1 cellular context compared by ENCODE assay signal in genomic region chr5:14895301-14895700, GRCh38.
TF ChIP-seq lines count a peak whose summit lies in the region.

No MANE protein-coding gene starts in this region.

TF ChIP-seq in GM23338, 12 proteins besides CTCF, POLR2A, EP300 and RAD21 (continued from another document):
- TF ChIP-seq ZNF462 (CRISPR knock-in tag; IDR thresholded peaks at IDR 0.05) (no peak), ETS1 (IDR thresholded peaks at IDR 0.05) (no peak), EZH2phosphoT487 (IDR thresholded peaks at IDR 0.05; ENCODE audit: unreplicated experiment) (no peak), NANOG (IDR thresholded peaks at IDR 0.05; ENCODE audit: borderline replicate concordance) (no peak), CREB1 (CRISPR knock-in tag; IDR thresholded peaks at IDR 0.05; ENCODE audit: low read depth) (no peak), STAT1 (IDR thresholded peaks at IDR 0.05; ENCODE audit: unreplicated experiment) (no peak), EZH2 (IDR thresholded peaks at IDR 0.05; ENCODE audit: low read depth, unreplicated experiment) (no peak), ZNF114 (CRISPR knock-in tag; IDR thresholded peaks at IDR 0.05) (no peak), ZNF331 (CRISPR knock-in tag; IDR thresholded peaks at IDR 0.05; ENCODE audit: low read depth) (no peak), REST (IDR thresholded peaks at IDR 0.05; ENCODE audit: unreplicated experiment) (no peak)
